7 cellular contexts compared by ENCODE assay signal in the genomic region with DNA sequence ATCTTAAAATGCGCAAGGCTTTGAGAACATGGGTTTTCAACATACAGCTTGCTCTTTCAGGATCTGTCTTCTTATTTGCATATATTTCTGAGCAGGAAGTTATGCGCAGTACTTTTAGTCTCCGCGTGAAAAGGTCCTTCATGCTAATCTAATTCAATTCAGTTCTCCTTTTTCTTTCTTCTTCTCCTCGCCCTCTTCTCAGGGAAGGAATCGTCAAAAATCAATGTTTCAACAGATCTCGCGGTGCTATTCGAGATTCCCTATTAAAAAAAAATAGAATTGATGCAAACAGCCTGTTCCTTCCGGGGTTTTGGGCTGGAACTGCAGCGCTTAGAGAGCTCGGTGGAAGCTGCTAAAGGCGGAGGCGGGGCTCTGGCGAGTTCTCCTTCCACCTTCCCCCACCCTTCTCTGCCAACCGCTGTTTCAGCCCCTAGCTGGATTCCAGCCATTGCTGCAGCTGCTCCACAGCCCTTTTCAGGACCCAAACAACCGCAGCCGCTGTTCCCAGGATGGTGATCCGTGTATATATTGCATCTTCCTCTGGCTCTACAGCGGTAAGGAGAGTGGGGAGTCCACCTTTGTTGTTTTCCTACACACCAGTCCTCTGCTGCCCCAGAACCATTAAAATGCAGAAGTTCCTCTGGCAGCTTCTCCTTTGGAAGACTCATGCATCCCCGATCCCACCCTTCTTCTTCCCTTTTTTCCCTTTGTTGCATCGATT. TPM values are rescaled to one million over a fixed set of nuclear protein-coding genes. Genes with fewer than 3 reads are reported as not detected.
DNase-seq lines count a peak whose midpoint lies in the region; ATAC-seq and TF ChIP-seq lines count a peak whose summit lies in the region.

Gene HMGN5, minus strand, starts transcription at position 222 of the 721 bp plus-strand sequence. CDS start 80,364 bp downstream, outside the sequence.
Gene SH3BGRL, plus strand, starts transcription at position 411 of the 721 bp plus-strand sequence. Its CDS starts 99 bp downstream, at position 510.

- peak within 1 kb of the TSS; percentile 30 to 52 for H3K4me3 ChIP-seq in left lung

- TF ChIP-seq POLR2A in GM18505 (IDR thresholded peaks at IDR 0.05; ENCODE audit: borderline replicate concordance, extremely low read depth, insufficient read depth, insufficient read length) = peak; percentile 56

- H3K36me3 ChIP-seq in left lung = no peaks in the 10 kb centered on the region

- H3K27me3 ChIP-seq in left lung = no peaks in the 10 kb centered on the region

- intact Hi-C loops in left lung (cut with DNase I) = no loop called here

- DNase-seq in NCI-H446 treated with DMSO at 0.1 percent for 48 hours (lab: John Stamatoyannopoulos, UW) = peak; percentile 21
- peak; percentile 64 for DNase-seq in activated CD4-positive, alpha-beta T cell treated with anti-CD3 and anti-CD28 coated beads, Interleukin-2, amount 50 U/mL, for 1 hour
- DNase-seq in dermis blood vessel endothelial cell = peak; percentile 86
- DNase-seq in left lung = peak; percentile 87 to 88
- DNase-seq in stimulated activated CD4-positive, alpha-beta T cell treated with anti-CD3 and anti-CD28 coated beads, Interleukin-2, amount 100 ng/mL, for 4 hours (ENCODE audit: low read depth) = peak; percentile 54

- H3K9me3 ChIP-seq in left lung = no peaks in the 10 kb centered on the region

- peak; percentile 96 for ATAC-seq in GM18505 (IDR thresholded peaks at IDR 0.05; ENCODE audit: unreplicated experiment)
- ATAC-seq in HG02852 (IDR thresholded peaks at IDR 0.05; ENCODE audit: unreplicated experiment) = peak; percentile 91
- peak; percentile 99 for ATAC-seq in left lung

- H3K27ac ChIP-seq in left lung = peak within 1 kb of the TSS; percentile 82 to 90

- peaks cover 3 to 9% of the 10 kb centered on the region in 2 donors for H3K4me1 ChIP-seq in left lung

- no peak for TF ChIP-seq CTCF in left lung (IDR thresholded peaks at IDR 0.05)

RNA-seq across cellular contexts. Expression of gene HMGN5, which starts in this region (rescaled TPM):
- total RNA-seq in dermis blood vessel endothelial cell = 1.0 and 2.1 TPM in 2 replicates
- total RNA-seq in left lung = 1 to 10 TPM; 3.0 to 3.2 TPM

RNA-seq across cellular contexts. Expression of gene SH3BGRL, which starts in this region (rescaled TPM):
- total RNA-seq in dermis blood vessel endothelial cell (43.9 and 60.4 TPM in 2 replicates), left lung (100 to 1,000 TPM; 110 to 127 TPM)

Comparison
In these comparisons a context has a peak if more than half of its experiments do, and no peak if none do; other contexts are left out.
1. Peak in every context shown above with its lines: DNase-seq, ATAC-seq, H3K4me3 ChIP-seq and H3K27ac ChIP-seq.
2. DNase-seq: peak in every context shown above with its lines; median percentile 88 in left lung; 86 in dermis blood vessel endothelial cell; 64 in activated CD4-positive, alpha-beta T cell treated with anti-CD3 and anti-CD28 coated beads, Interleukin-2, amount 50 U/mL, for 1 hour; 54 in stimulated activated CD4-positive, alpha-beta T cell treated with anti-CD3 and anti-CD28 coated beads, Interleukin-2, amount 100 ng/mL, for 4 hours; 21 in NCI-H446 treated with DMSO at 0.1 percent for 48 hours.